27 cellular contexts compared by ENCODE assay signal in genomic region chr4:137376312-137376711, GRCh38.
"Had no signal": no experiment of that assay in that cellular context is flagged by ENCODE, and none has a peak within 500 bp of the region (broad histone marks: within the 10 kb centered on the region; RNA-seq: fewer than 3 reads in every experiment).

No MANE protein-coding gene starts in this region.

- H3K9me2 ChIP-seq: SK-N-SH had no signal

- DNase-seq: activated CD4-positive, alpha-beta T cell treated with anti-CD3 and anti-CD28 coated beads for 36 hours; activated CD4-positive, alpha-beta T cell treated with anti-CD3 and anti-CD28 coated beads, Interleukin-2, amount 10 ng/mL, durations not matched to agents 7 days and 5 days; activated CD4-positive, alpha-beta T cell treated with anti-CD3 and anti-CD28 coated beads, Interleukin-2, amount 50 U/mL, for 48 hours; activated CD8-positive, alpha-beta T cell treated with anti-CD3 and anti-CD28 coated beads, Interleukin-2, amount 10 ng/mL, durations not matched to agents 7 days and 5 days; activated gamma-delta T cell; activated naive CD4-positive, alpha-beta T cell treated with Interleukin-2 at 50 U/mL for 16 hours; activated T-cell treated with anti-CD3 and anti-CD28 coated beads, Interleukin-2, amount 50 U/mL, for 24 hours; anterior cingulate cortex; Kasumi-1; KG1; NCI-H1105; NCI-H1417 treated with DMSO at 0.1 percent for 48 hours; NCI-H1930; NCI-H2081 treated with DMSO at 0.1 percent for 48 hours; NCI-H226; NCI-H446 treated with DMSO at 0.1 percent for 48 hours; NCI-H524 treated with DMSO at 0.1 percent for 48 hours; SHP77 treated with DMSO at 0.1 percent for 48 hours; SK-N-SH had no signal

- H3K4me3 Mint-ChIP-seq: activated CD4-positive, alpha-beta T cell treated with anti-CD3 and anti-CD28 coated beads for 36 hours; activated CD4-positive, alpha-beta T cell treated with anti-CD3 and anti-CD28 coated beads, Interleukin-2, amount 10 ng/mL, durations not matched to agents 7 days and 5 days; activated CD8-positive, alpha-beta T cell treated with anti-CD3 and anti-CD28 coated beads, Interleukin-2, amount 10 ng/mL, durations not matched to agents 7 days and 5 days; activated T-cell treated with anti-CD3 and anti-CD28 coated beads, Interleukin-2, amount 50 U/mL, for 24 hours; T-helper 1 cell treated with Interleukin-12 subunit alpha and Interleukin-12 subunit beta and Interleukin-4 antibody, amounts not matched to agents 30 μg/mL and 1 μg/mL, for 36 hours; T-helper 2 cell treated with Interferon-gamma antibody and Interleukin-4, amounts not matched to agents 5 μg/mL and 100 μg/mL, for 36 hours had no signal

- H3K27me3 Mint-ChIP-seq: activated CD4-positive, alpha-beta T cell treated with anti-CD3 and anti-CD28 coated beads for 36 hours; activated CD4-positive, alpha-beta T cell treated with anti-CD3 and anti-CD28 coated beads, Interleukin-2, amount 10 ng/mL, durations not matched to agents 7 days and 5 days; activated T-cell treated with anti-CD3 and anti-CD28 coated beads, Interleukin-2, amount 50 U/mL, for 24 hours had no signal

- H3K4me3 ChIP-seq: cardiac muscle cell, SJSA1 had no signal

- H3K27ac ChIP-seq: cardiac muscle cell, SJSA1 had no signal

- H3K4me1 Mint-ChIP-seq: activated CD4-positive, alpha-beta T cell treated with anti-CD3 and anti-CD28 coated beads for 36 hours; activated CD4-positive, alpha-beta T cell treated with anti-CD3 and anti-CD28 coated beads, Interleukin-2, amount 10 ng/mL, durations not matched to agents 7 days and 5 days had no signal

- FAIRE-seq: TTC549 had no signal

- H3K27ac Mint-ChIP-seq: activated CD4-positive, alpha-beta T cell treated with anti-CD3 and anti-CD28 coated beads for 36 hours; activated CD4-positive, alpha-beta T cell treated with anti-CD3 and anti-CD28 coated beads, Interleukin-2, amount 10 ng/mL, durations not matched to agents 7 days and 5 days; activated CD8-positive, alpha-beta T cell treated with anti-CD3 and anti-CD28 coated beads, Interleukin-2, amount 10 ng/mL, durations not matched to agents 7 days and 5 days; activated naive CD4-positive, alpha-beta T cell treated with anti-CD3 and anti-CD28 coated beads, Interleukin-2, amount 50 U/mL, for 72 hours; activated T-cell treated with anti-CD3 and anti-CD28 coated beads, Interleukin-2, amount 50 U/mL, for 24 hours; activated T-helper 2 cell treated with anti-CD3 and anti-CD28 coated beads, Interferon-gamma antibody, Interleukin-2, Interleukin-4, amounts not matched to agents 10 μg/mL and 5 μg/mL and 100 μg/mL, durations not matched to agents 14 hours and 24 hours and 36 hours; T-helper 1 cell treated with Interleukin-12 subunit alpha and Interleukin-12 subunit beta and Interleukin-4 antibody, amounts not matched to agents 30 μg/mL and 1 μg/mL, for 36 hours; T-helper 2 cell treated with Interferon-gamma antibody and Interleukin-4, amounts not matched to agents 5 μg/mL and 100 μg/mL, for 36 hours had no signal

- H3K4me2 ChIP-seq: SK-N-SH had no signal

- H3K9me3 ChIP-seq: SJSA1, SK-N-SH had no signal

- H3K36me3 ChIP-seq: cardiac muscle cell, SJSA1 had no signal

- ATAC-seq: activated CD4-positive, alpha-beta T cell treated with anti-CD3 and anti-CD28 coated beads for 36 hours; activated CD8-positive, alpha-beta T cell treated with anti-CD3 and anti-CD28 coated beads, Interleukin-2, amount 10 ng/mL, durations not matched to agents 7 days and 5 days; activated naive CD4-positive, alpha-beta T cell treated with anti-CD3 and anti-CD28 coated beads, Interleukin-2, amount 50 U/mL, for 72 hours; Panc1 had no signal

- H3K9ac ChIP-seq: SK-N-SH had no signal

- H3K27me3 ChIP-seq: cardiac muscle cell, SJSA1 had no signal

- H3K9me3 Mint-ChIP-seq: activated T-helper 2 cell treated with anti-CD3 and anti-CD28 coated beads, Interferon-gamma antibody, Interleukin-2, Interleukin-4, amounts not matched to agents 10 μg/mL and 5 μg/mL and 100 μg/mL, durations not matched to agents 14 hours and 24 hours and 36 hours; T-helper 1 cell treated with Interleukin-12 subunit alpha and Interleukin-12 subunit beta and Interleukin-4 antibody, amounts not matched to agents 30 μg/mL and 1 μg/mL, for 36 hours had no signal

- H3K4me1 ChIP-seq: SJSA1 had no signal
